Comparison of ENCODE assay signal across 1 cellular context in genomic region chr4:6633091-6633906, GRCh38.
TF ChIP-seq lines count a peak whose summit lies in the region.

No MANE protein-coding gene starts in this region.

TF ChIP-seq in GM23338, 12 proteins besides CTCF, POLR2A, EP300 and RAD21 (continued from another document):
- TF ChIP-seq ZNF462 (CRISPR knock-in tag; IDR thresholded peaks at IDR 0.05) (no peak), STAT1 (IDR thresholded peaks at IDR 0.05; ENCODE audit: unreplicated experiment) (no peak), NANOG (IDR thresholded peaks at IDR 0.05; ENCODE audit: borderline replicate concordance) (no peak), ZNF331 (CRISPR knock-in tag; IDR thresholded peaks at IDR 0.05; ENCODE audit: low read depth) (no peak), JUNB (IDR thresholded peaks at IDR 0.05; ENCODE audit: unreplicated experiment) (no peak)
TF ChIP-seq in GM23338: peak in this region for 0.
